ENCODE assay signal across 23 cellular contexts in the genomic region with DNA sequence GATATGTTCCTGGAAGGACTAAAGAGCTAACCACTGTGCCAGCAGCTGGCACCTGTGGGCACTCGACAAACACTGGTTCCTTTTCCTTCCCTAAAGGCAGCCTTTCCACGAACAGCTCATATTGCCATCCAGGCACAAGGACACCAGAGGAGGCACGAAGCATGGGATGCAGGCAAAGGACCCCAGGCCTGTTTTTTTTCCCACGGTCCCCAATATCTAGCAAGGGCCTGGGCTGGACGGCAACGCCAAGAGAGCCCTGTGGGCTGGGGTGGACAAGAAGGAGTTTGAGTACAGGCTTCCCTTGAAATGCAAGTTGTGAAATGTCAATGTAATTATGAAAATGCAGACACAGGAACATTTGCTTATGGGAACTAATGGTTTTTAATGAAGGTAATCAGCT.
"Had no signal": no experiment of that assay in that cellular context is flagged by ENCODE, and none has a peak within 500 bp of the region (broad histone marks: within the 10 kb centered on the region; RNA-seq: fewer than 3 reads in every experiment).

No MANE protein-coding gene starts in this region.

- H3K4me3 Mint-ChIP-seq: activated CD4-positive, alpha-beta memory T cell treated with anti-CD3 and anti-CD28 coated beads for 36 hours; activated CD4-positive, alpha-beta T cell treated with anti-CD3 and anti-CD28 coated beads, Interleukin-2, amount 10 ng/mL, durations not matched to agents 7 days and 5 days; activated naive CD8-positive, alpha-beta T cell treated with anti-CD3 and anti-CD28 coated beads, Interleukin-2, amount 50 U/mL, for 24 hours; activated T-cell treated with anti-CD3 and anti-CD28 coated beads, Interleukin-2, amount 50 U/mL, for 24 hours; activated T-helper 1 cell treated with anti-CD3 and anti-CD28 coated beads, Interleukin-12 subunit alpha, Interleukin-12 subunit beta, Interleukin-2, Interleukin-4 antibody, amounts not matched to agents 30 ng/mL and 10 ng/mL and 1 ng/mL, durations not matched to agents 14 hours and 24 hours and 36 hours had no signal

- H3K27me3 Mint-ChIP-seq: activated CD4-positive, alpha-beta memory T cell treated with anti-CD3 and anti-CD28 coated beads for 36 hours; activated CD4-positive, alpha-beta T cell treated with anti-CD3 and anti-CD28 coated beads, Interleukin-2, amount 10 ng/mL, durations not matched to agents 7 days and 5 days; activated naive CD8-positive, alpha-beta T cell treated with anti-CD3 and anti-CD28 coated beads, Interleukin-2, amount 50 U/mL, for 24 hours; activated T-cell treated with anti-CD3 and anti-CD28 coated beads, Interleukin-2, amount 50 U/mL, for 24 hours had no signal

- H3K36me3 ChIP-seq: ascending aorta had no signal

- H3K36me3 Mint-ChIP-seq: activated CD4-positive, alpha-beta memory T cell treated with anti-CD3 and anti-CD28 coated beads for 36 hours; activated naive CD4-positive, alpha-beta T cell treated with anti-CD3 and anti-CD28 coated beads, Interleukin-2, amount 50 U/mL, for 72 hours had no signal

- H3K4me1 ChIP-seq: ascending aorta, body of pancreas had no signal

- H3K27ac ChIP-seq: ascending aorta, body of pancreas had no signal

- H3K27ac Mint-ChIP-seq: activated CD4-positive, alpha-beta memory T cell treated with anti-CD3 and anti-CD28 coated beads for 36 hours; activated CD4-positive, alpha-beta T cell treated with anti-CD3 and anti-CD28 coated beads, Interleukin-2, amount 10 ng/mL, durations not matched to agents 7 days and 5 days; activated naive CD4-positive, alpha-beta T cell treated with anti-CD3 and anti-CD28 coated beads, Interleukin-2, amount 50 U/mL, for 72 hours; activated naive CD8-positive, alpha-beta T cell treated with anti-CD3 and anti-CD28 coated beads, Interleukin-2, amount 50 U/mL, for 24 hours; activated T-cell treated with anti-CD3 and anti-CD28 coated beads, Interleukin-2, amount 50 U/mL, for 24 hours; activated T-helper 1 cell treated with anti-CD3 and anti-CD28 coated beads, Interleukin-12 subunit alpha, Interleukin-12 subunit beta, Interleukin-2, Interleukin-4 antibody, amounts not matched to agents 30 ng/mL and 10 ng/mL and 1 ng/mL, durations not matched to agents 14 hours and 24 hours and 36 hours had no signal

- H3K9me3 ChIP-seq: ascending aorta, body of pancreas had no signal

- H3K27me3 ChIP-seq: ascending aorta, body of pancreas had no signal

- H3K4me3 ChIP-seq: ascending aorta, body of pancreas had no signal

- H3K4me1 Mint-ChIP-seq: activated CD4-positive, alpha-beta T cell treated with anti-CD3 and anti-CD28 coated beads, Interleukin-2, amount 10 ng/mL, durations not matched to agents 7 days and 5 days; activated naive CD8-positive, alpha-beta T cell treated with anti-CD3 and anti-CD28 coated beads, Interleukin-2, amount 50 U/mL, for 24 hours had no signal

- ATAC-seq: activated naive CD4-positive, alpha-beta T cell treated with anti-CD3 and anti-CD28 coated beads, Interleukin-2, amount 50 U/mL, for 72 hours; activated naive CD8-positive, alpha-beta T cell treated with anti-CD3 and anti-CD28 coated beads, Interleukin-2, amount 50 U/mL, for 24 hours; body of pancreas had no signal

- H3K9me3 Mint-ChIP-seq: activated CD4-positive, alpha-beta memory T cell treated with anti-CD3 and anti-CD28 coated beads for 36 hours; activated CD4-positive, alpha-beta T cell treated with anti-CD3 and anti-CD28 coated beads, Interleukin-2, amount 10 ng/mL, durations not matched to agents 7 days and 5 days; activated naive CD8-positive, alpha-beta T cell treated with anti-CD3 and anti-CD28 coated beads, Interleukin-2, amount 50 U/mL, for 24 hours; activated T-cell treated with anti-CD3 and anti-CD28 coated beads, Interleukin-2, amount 50 U/mL, for 24 hours; activated T-helper 1 cell treated with anti-CD3 and anti-CD28 coated beads, Interleukin-12 subunit alpha, Interleukin-12 subunit beta, Interleukin-2, Interleukin-4 antibody, amounts not matched to agents 30 ng/mL and 10 ng/mL and 1 ng/mL, durations not matched to agents 14 hours and 24 hours and 36 hours had no signal

- DNase-seq: activated CD4-positive, alpha-beta memory T cell treated with anti-CD3 and anti-CD28 coated beads for 36 hours; activated CD4-positive, alpha-beta T cell treated with anti-CD3 and anti-CD28 coated beads, Interleukin-2, amount 10 ng/mL, durations not matched to agents 7 days and 5 days; activated CD4-positive, CD25-positive, alpha-beta regulatory T cell treated with anti-CD3 and anti-CD28 coated beads, Interleukin-2, amount 50 U/mL, for 72 hours; activated effector memory CD4-positive, alpha-beta T cell treated with anti-CD3 and anti-CD28 coated beads, Interleukin-2, amount 50 U/mL, for 16 hours; activated naive CD4-positive, alpha-beta T cell treated with Interleukin-2 at 50 U/mL for 16 hours; activated naive CD8-positive, alpha-beta T cell treated with anti-CD3 and anti-CD28 coated beads, Interleukin-2, amount 50 U/mL, for 24 hours; activated T-cell treated with anti-CD3 and anti-CD28 coated beads, Interleukin-2, amount 50 U/mL, for 24 hours; amniotic stem cell; body of pancreas; IMR-90; Kasumi-1; KBM-7; NCI-H1048; NCI-H146; NCI-H1930; NCI-H2171; NCI-H226; NCI-H526; NCI-H774; SIG-M5 had no signal
